In the genomic region with DNA sequence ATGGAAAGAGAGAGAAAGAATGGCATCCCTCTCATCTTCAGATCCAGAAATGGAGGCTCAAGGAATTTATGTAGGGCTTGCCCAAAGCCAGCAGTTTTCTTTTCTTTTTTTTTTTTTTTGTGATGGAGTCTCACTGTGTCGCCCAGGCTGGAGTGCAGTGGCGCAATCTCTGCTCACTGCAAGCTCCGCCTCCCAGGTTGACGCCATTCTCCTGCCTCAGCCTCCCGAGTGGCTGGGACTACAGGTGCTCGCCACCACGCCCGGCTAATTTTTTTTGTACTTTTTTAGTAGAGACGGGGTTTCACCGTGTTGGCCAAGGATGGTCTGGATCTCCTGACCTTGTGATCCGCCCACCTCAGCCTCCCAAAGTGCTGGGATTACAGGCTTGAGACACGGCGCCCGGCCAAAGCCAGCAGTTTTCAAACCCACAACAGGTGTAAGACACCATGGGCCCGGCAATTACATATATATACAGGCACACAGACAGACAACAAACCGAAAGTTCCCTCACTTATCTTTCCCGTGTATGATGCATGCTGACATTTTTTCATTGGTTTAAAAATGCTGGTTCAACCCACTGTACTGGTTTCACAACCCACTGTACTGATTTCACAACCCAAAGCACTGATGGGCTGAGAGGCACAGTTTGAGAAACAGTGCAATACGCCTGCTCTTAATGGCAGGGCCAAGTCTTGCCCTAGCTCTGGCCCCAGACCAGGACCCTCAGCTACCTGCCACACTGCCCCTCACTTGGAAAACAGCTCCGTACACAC, we compare ENCODE assay signal across 1 cellular context.
TF ChIP-seq lines count a peak whose summit lies in the region.

No MANE protein-coding gene starts in this region.

TF ChIP-seq in Ishikawa, 13 proteins besides CTCF, POLR2A, EP300 and RAD21:
- peak; percentile 80 for TF ChIP-seq CEBPB (IDR thresholded peaks at IDR 0.05)
